Comparison of ENCODE assay signal across 8 cellular contexts in genomic region chr16:74695450-74696422, GRCh38. TPM values are rescaled to one million over a fixed set of nuclear protein-coding genes. Genes with fewer than 3 reads are reported as not detected.
DNase-seq lines count a peak whose midpoint lies in the region; ATAC-seq and TF ChIP-seq lines count a peak whose summit lies in the region.

No MANE protein-coding gene starts in this region.

- peak; percentile 55 for DNase-seq in BJ (ENCODE audit: low read depth)
- peak; percentile 72 for DNase-seq in GM19238 (ENCODE audit: insufficient read length, low spot score)
- peak; percentile 72 for DNase-seq in NCI-H510A treated with DMSO at 0.1 percent for 48 hours (lab: John Stamatoyannopoulos, UW)
- DNase-seq in activated CD4-positive, alpha-beta T cell treated with anti-CD3 and anti-CD28 coated beads for 24 hours (ENCODE audit: low read depth in 2 of 2): peak; percentile 23 to 36
- peak; percentile 89 to 92 for DNase-seq in dermis microvascular lymphatic vessel endothelial cell (ENCODE audit: low read depth in 2 of 2)
- peak; percentile 86 to 87 for DNase-seq in left lung
- peak; percentile 34 for DNase-seq in stimulated activated CD4-positive, alpha-beta T cell treated with anti-CD3 and anti-CD28 coated beads, Interleukin-4, amount 100 ng/mL, for 1 hour

- H3K4me1 ChIP-seq in left lung: peaks cover 6 to 55% of the 10 kb centered on the region in 2 donors

- peak; percentile 90 for ATAC-seq in HG03378 (IDR thresholded peaks at IDR 0.05; ENCODE audit: unreplicated experiment)
- ATAC-seq in left lung: peak; percentile 90

- H3K4me3 ChIP-seq in BJ (ENCODE audit: low read depth, low read length) (peak overlapping the region; percentile 18; the same call in 1 of the 2 replicates), left lung (peak overlapping the region; percentile 21 to 32)

- TF ChIP-seq CTCF in BJ (IDR thresholded peaks at IDR 0.05; ENCODE audit: insufficient read depth, low read depth, low read length) (no peak), left lung (IDR thresholded peaks at IDR 0.05) (no peak)

- H3K27ac ChIP-seq in left lung: peak overlapping the region; percentile 36 to 48

- POLR2A ChIA-PET in BJ (lab: Charles Lee): interaction anchor here (0.5 to 0.6 kb wide), 2 partner anchors 88 to 147 kb away, joined by 3 read pairs; no protein-coding TSS in a partner anchor

- intact Hi-C loops in left lung (cut with DNase I): no loop called here

- CTCF ChIA-PET in BJ (lab: Yijun Ruan, JAX): interaction anchor here (2.1 to 2.6 kb wide), 2 partner anchors 14 to 167 kb away, joined by 6 to 14 read pairs; no protein-coding TSS in a partner anchor

- H3K36me3 ChIP-seq in BJ (ENCODE audit: control insufficient read depth, insufficient read depth, low read length) (peaks cover 2% of the 10 kb centered on the region), left lung (peaks cover 0 to 58% of the 10 kb centered on the region in 2 donors)

- no peaks in the 10 kb centered on the region for H3K27me3 ChIP-seq in BJ (ENCODE audit: control insufficient read depth, insufficient read depth, low read length)
- no peaks in the 10 kb centered on the region for H3K27me3 ChIP-seq in left lung

- H3K9me3 ChIP-seq in left lung: no peaks in the 10 kb centered on the region

RNA-seq across cellular contexts. Expression of gene MLKL, which starts 4.9 kb away (rescaled TPM):
- 4.4 and 5.5 TPM in 2 replicates for polyA plus RNA-seq in BJ (2011; rRNA removed)
- 2.4 and 3.1 TPM in 2 replicates for polyA minus RNA-seq in BJ (2011; rRNA and poly(A)+ RNA removed)
- 9.6 and 14.4 TPM in 2 replicates for total RNA-seq in dermis microvascular lymphatic vessel endothelial cell
- 10 to 100 TPM; 17.9 to 40.5 TPM for total RNA-seq in left lung

RNA-seq across cellular contexts. Expression of gene RFWD3, which starts 29.1 kb away (rescaled TPM):
- 20.2 and 20.7 TPM in 2 replicates for polyA plus RNA-seq in BJ (2011; rRNA removed)
- polyA minus RNA-seq in BJ (2011; rRNA and poly(A)+ RNA removed): 30.6 and 35.5 TPM in 2 replicates
- total RNA-seq in dermis microvascular lymphatic vessel endothelial cell: 22.8 and 23.0 TPM in 2 replicates
- 10 to 100 TPM; 20.7 to 26.8 TPM for total RNA-seq in left lung

Comparison
In these comparisons a context has a peak if more than half of its experiments do, and no peak if none do; other contexts are left out.
1. Peak in every context shown above with its lines: DNase-seq, ATAC-seq, H3K4me3 ChIP-seq and H3K27ac ChIP-seq.
2. DNase-seq: peak in every context shown above with its lines; median percentile 90 in dermis microvascular lymphatic vessel endothelial cell; 86 in left lung; 72 in GM19238; 72 in NCI-H510A treated with DMSO at 0.1 percent for 48 hours; 55 in BJ; 34 in stimulated activated CD4-positive, alpha-beta T cell treated with anti-CD3 and anti-CD28 coated beads, Interleukin-4, amount 100 ng/mL, for 1 hour; 30 in activated CD4-positive, alpha-beta T cell treated with anti-CD3 and anti-CD28 coated beads for 24 hours.